1 cellular context compared by ENCODE assay signal in the genomic region with DNA sequence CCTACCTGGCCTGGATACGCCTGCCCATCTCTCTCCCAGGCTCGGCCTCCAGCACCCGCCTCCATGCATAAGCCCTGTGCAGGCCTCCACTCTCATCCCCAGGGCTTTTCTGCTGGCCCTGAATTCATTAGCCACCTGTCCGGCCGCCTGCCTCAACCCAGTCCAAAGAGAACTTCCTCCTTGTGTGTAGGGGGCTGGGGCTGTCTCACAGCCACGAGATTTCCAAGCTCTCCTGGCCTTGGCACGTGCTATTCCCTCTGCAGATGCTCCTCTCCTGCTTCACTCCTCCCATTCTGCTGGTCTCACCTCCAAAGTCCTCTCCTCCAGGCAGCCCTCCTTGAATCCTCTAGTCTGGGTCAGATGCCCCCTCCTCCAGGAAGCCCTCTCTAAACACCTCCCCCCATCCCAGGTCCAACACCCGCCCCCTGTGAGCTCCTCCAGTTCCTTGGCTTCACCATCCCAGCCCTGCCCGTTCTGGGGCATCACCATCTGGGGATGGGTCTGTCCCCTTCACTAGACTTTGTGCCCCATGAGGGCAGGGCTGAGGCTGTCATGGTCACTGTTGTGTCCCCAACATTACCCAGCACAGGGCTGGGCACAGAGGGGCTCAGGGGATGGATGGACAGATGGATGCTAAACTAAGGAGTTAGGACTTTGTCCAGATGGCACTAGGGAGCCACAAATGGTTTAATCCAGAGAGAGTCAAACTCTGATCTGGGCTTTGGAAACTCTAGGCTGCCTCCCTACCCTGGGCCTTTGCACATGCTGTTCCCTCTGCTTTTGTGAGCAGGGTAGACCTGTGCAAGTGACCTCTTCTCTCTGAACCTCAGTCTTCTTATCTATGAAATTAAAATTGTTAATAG.
A peak's percentile ranks its signal among the peaks of the same experiment; 100 is the strongest.
TF ChIP-seq lines count a peak whose summit lies in the region.

No MANE protein-coding gene starts in this region.

TF ChIP-seq in HepG2, 621 proteins besides CTCF, POLR2A, EP300 and RAD21:
- TF ChIP-seq, protein P1, sequence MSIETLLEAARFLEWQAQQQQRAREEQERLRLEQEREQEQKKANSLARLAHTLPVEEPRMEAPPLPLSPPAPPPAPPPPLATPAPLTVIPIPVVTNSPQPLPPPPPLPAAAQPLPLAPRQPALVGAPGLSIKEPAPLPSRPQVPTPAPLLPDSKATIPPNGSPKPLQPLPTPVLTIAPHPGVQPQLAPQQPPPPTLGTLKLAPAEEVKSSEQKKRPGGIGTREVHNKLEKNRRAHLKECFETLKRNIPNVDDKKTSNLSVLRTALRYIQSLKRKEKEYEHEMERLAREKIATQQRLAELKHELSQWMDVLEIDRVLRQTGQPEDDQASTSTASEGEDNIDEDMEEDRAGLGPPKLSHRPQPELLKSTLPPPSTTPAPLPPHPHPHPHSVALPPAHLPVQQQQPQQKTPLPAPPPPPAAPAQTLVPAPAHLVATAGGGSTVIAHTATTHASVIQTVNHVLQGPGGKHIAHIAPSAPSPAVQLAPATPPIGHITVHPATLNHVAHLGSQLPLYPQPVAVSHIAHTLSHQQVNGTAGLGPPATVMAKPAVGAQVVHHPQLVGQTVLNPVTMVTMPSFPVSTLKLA (IDR thresholded peaks at IDR 0.05), result peak; percentile 71
- no peak for TF ChIP-seq NPAS2 (CRISPR knock-in tag; IDR thresholded peaks at IDR 0.05; ENCODE audit: borderline replicate concordance)
